29 cellular contexts compared by ENCODE assay signal in the genomic region with DNA sequence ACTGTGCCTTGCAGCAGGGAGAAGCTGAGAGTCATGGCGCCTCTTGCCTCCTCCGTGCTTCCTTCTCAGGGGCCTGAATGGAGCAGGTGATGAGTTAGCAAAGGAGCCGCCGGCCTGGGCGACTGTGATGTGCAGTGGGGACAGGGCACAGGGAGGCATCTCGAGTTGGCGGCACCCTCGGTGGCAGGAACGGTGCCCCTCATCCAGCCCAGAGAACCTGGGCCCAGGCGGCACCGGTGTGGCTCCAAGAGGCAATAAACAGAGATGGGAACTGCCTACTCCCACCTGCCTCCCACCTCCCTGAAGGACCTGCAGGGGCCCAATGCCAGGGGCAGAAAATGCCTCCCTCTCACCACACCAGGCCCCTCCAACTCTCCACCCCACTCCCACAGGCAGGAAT.
"Had no signal": no experiment of that assay in that cellular context is flagged by ENCODE, and none has a peak within 500 bp of the region (broad histone marks: within the 10 kb centered on the region; RNA-seq: fewer than 3 reads in every experiment).

No MANE protein-coding gene starts in this region.

- H3K4me3 ChIP-seq: ascending aorta, breast epithelium, cardiac muscle cell, colonic mucosa, gastrocnemius medialis, heart left ventricle had no signal

- H3K27ac ChIP-seq: ascending aorta, breast epithelium, cardiac muscle cell, colonic mucosa, foreskin keratinocyte, gastrocnemius medialis, heart left ventricle had no signal

- H3K27me3 ChIP-seq: ascending aorta, breast epithelium, cardiac muscle cell, colonic mucosa, foreskin keratinocyte, gastrocnemius medialis, heart left ventricle had no signal

- DNase-seq: activated CD4-positive, alpha-beta memory T cell treated with anti-CD3 and anti-CD28 coated beads, Interleukin-2, amount 10 ng/mL, durations not matched to agents 7 days and 5 days; activated CD4-positive, alpha-beta T cell treated with anti-CD3 and anti-CD28 coated beads for 4 hours; activated CD4-positive, alpha-beta T cell treated with anti-CD3 and anti-CD28 coated beads, Interleukin-2, amount 10 ng/mL, durations not matched to agents 7 days and 5 days; activated CD4-positive, alpha-beta T cell treated with anti-CD3 and anti-CD28 coated beads, Interleukin-2, amount 50 U/mL, for 4 hours; activated CD4-positive, CD25-positive, alpha-beta regulatory T cell; activated CD4-positive, CD25-positive, alpha-beta regulatory T cell treated with anti-CD3 and anti-CD28 coated beads, Interleukin-2, amount 50 U/mL, for 72 hours; activated CD8-positive, alpha-beta memory T cell treated with anti-CD3 and anti-CD28 coated beads, Interleukin-2, amount 50 U/mL, for 48 hours; activated gamma-delta T cell; activated naive CD4-positive, alpha-beta T cell; activated naive CD4-positive, alpha-beta T cell treated with anti-CD3 and anti-CD28 coated beads, Interleukin-2, amount 10 ng/mL, durations not matched to agents 7 days and 5 days; activated naive CD8-positive, alpha-beta T cell treated with anti-CD3 and anti-CD28 coated beads, Interleukin-2, amount 10 ng/mL, durations not matched to agents 7 days and 5 days; activated T-cell treated with anti-CD3 and anti-CD28 coated beads for 4 hours; activated T-cell treated with anti-CD3 and anti-CD28 coated beads, Interleukin-2, amount 50 U/mL, for 24 hours; activated T-cell treated with anti-CD3 and anti-CD28 coated beads, Interleukin-2, amount 50 U/mL, for 72 hours; central memory CD4-positive, alpha-beta T cell; cerebellar nuclear complex; colonic mucosa; effector CD8-positive, alpha-beta T cell; foreskin keratinocyte; gastrocnemius medialis; glutamatergic neuron; heart left ventricle; T-helper 1 cell; T-helper 2 cell had no signal

- H3K36me3 ChIP-seq: ascending aorta, breast epithelium, cardiac muscle cell, colonic mucosa, gastrocnemius medialis, heart left ventricle had no signal

- H3K9me3 ChIP-seq: colonic mucosa, gastrocnemius medialis had no signal

- ATAC-seq: activated naive CD4-positive, alpha-beta T cell treated with anti-CD3 and anti-CD28 coated beads, Interleukin-2, amount 50 U/mL, for 72 hours; activated T-cell treated with anti-CD3 and anti-CD28 coated beads, Interleukin-2, amount 50 U/mL, for 72 hours; esophagus mucosa; foreskin keratinocyte; gastrocnemius medialis; heart left ventricle had no signal
